ENCODE assay signal across 1 cellular context in genomic region chr7:47471831-47472230, GRCh38.
TF ChIP-seq lines count a peak whose summit lies in the region.

No MANE protein-coding gene starts in this region.

TF ChIP-seq in H1, 55 proteins besides CTCF, POLR2A, EP300 and RAD21:
- no peak for TF ChIP-seq JUND (IDR thresholded peaks at IDR 0.05; ENCODE audit: low read length)
- no peak for TF ChIP-seq CTBP2 (IDR thresholded peaks at IDR 0.05; ENCODE audit: borderline replicate concordance, insufficient read depth, insufficient read length, low read length)
- TF ChIP-seq CBX5 (IDR thresholded peaks at IDR 0.05; ENCODE audit: low read depth, low read length): no peak
- no peak for TF ChIP-seq SIN3A (conservative IDR thresholded peaks at IDR 0.05 in 1 of 2, IDR thresholded peaks at IDR 0.05 in 1 of 2; ENCODE audit: low read depth in 1 of 2, low read length in 2 of 2)
- TF ChIP-seq NRF1 (IDR thresholded peaks at IDR 0.05; ENCODE audit: low read depth, low read length): no peak
- TF ChIP-seq SP2 (IDR thresholded peaks at IDR 0.05; ENCODE audit: low read length): no peak
- TF ChIP-seq HDAC2 (IDR thresholded peaks at IDR 0.05; ENCODE audit: borderline replicate concordance in 1 of 2, low read depth in 2 of 2, low read length in 2 of 2): no peak
- TF ChIP-seq YY1 (IDR thresholded peaks at IDR 0.05; ENCODE audit: low read depth, low read length): no peak
- TF ChIP-seq RNF2 (IDR thresholded peaks at IDR 0.05; ENCODE audit: borderline replicate concordance, low read depth, low read length, missing control alignments, poor library complexity, severe bottlenecking): no peak
- TF ChIP-seq SAP30 (IDR thresholded peaks at IDR 0.05; ENCODE audit: insufficient read depth, insufficient replicate concordance, low read length): no peak
- no peak for TF ChIP-seq USF2 (IDR thresholded peaks at IDR 0.05; ENCODE audit: low read length)
- no peak for TF ChIP-seq TCF12 (IDR thresholded peaks at IDR 0.05; ENCODE audit: low read depth, low read length)
- TF ChIP-seq ATF2 (IDR thresholded peaks at IDR 0.05; ENCODE audit: low read length): no peak
- no peak for TF ChIP-seq RBBP5 (IDR thresholded peaks at IDR 0.05; ENCODE audit: borderline replicate concordance, low read depth, low read length)
- no peak for TF ChIP-seq SRF (IDR thresholded peaks at IDR 0.05; ENCODE audit: low read depth, low read length)
- TF ChIP-seq BCL11A (IDR thresholded peaks at IDR 0.05; ENCODE audit: low read depth in 2 of 2, low read length in 2 of 2): no peak
- no peak for TF ChIP-seq KDM1A (IDR thresholded peaks at IDR 0.05; ENCODE audit: borderline replicate concordance, low read length)
TF ChIP-seq in H1: peak in this region for 0.
